In genomic region chr20:13012886-13013285, GRCh38 we compare ENCODE assay signal across 16 cellular contexts. TPM values are rescaled to one million over a fixed set of nuclear protein-coding genes. Genes with fewer than 3 reads are reported as not detected.
"Had no signal": no experiment of that assay in that cellular context is flagged by ENCODE, and none has a peak within 500 bp of the region (broad histone marks: within the 10 kb centered on the region; RNA-seq: fewer than 3 reads in every experiment).

No MANE protein-coding gene starts in this region.

- H3K27me3 ChIP-seq: colonic mucosa, esophagus muscularis mucosa, pancreas, uterus had no signal

- H3K27ac Mint-ChIP-seq: activated CD8-positive, alpha-beta T cell treated with anti-CD3 and anti-CD28 coated beads, Interleukin-2, amount 10 ng/mL, durations not matched to agents 7 days and 5 days; activated naive CD4-positive, alpha-beta T cell treated with anti-CD3 and anti-CD28 coated beads, Interleukin-2, amount 50 U/mL, for 72 hours; stimulated activated effector memory CD8-positive, alpha-beta T cell treated with anti-CD3 and anti-CD28 coated beads, Interleukin-12 subunit alpha, Interleukin-12 subunit beta, amount 100 ng/mL, for 72 hours had no signal

- H3K4me1 Mint-ChIP-seq: stimulated activated effector memory CD8-positive, alpha-beta T cell treated with anti-CD3 and anti-CD28 coated beads, Interleukin-12 subunit alpha, Interleukin-12 subunit beta, amount 100 ng/mL, for 72 hours had no signal

- DNase-seq: activated CD4-positive, alpha-beta T cell treated with anti-CD3 and anti-CD28 coated beads for 48 hours; activated CD8-positive, alpha-beta memory T cell treated with anti-CD3 and anti-CD28 coated beads, Interleukin-2, amount 50 U/mL, for 4 hours; activated CD8-positive, alpha-beta T cell treated with anti-CD3 and anti-CD28 coated beads, Interleukin-2, amount 10 ng/mL, durations not matched to agents 7 days and 5 days; activated effector memory CD4-positive, alpha-beta T cell treated with anti-CD3 and anti-CD28 coated beads, Interleukin-2, amount 50 U/mL, for 16 hours; activated T-cell treated with anti-CD3 and anti-CD28 coated beads, Interleukin-2, amount 50 U/mL, for 48 hours; colonic mucosa; islet precursor cell; pancreas; stimulated activated CD4-positive, alpha-beta T cell treated with anti-CD3 and anti-CD28 coated beads, Interleukin-12 subunit alpha, Interleukin-12 subunit beta, amount 100 ng/mL, for 4 hours; T-helper 2 cell; uterus had no signal

- H3K27ac ChIP-seq: colonic mucosa, esophagus muscularis mucosa, pancreas, thoracic aorta, uterus had no signal

- H3K9me3 ChIP-seq: colonic mucosa, esophagus muscularis mucosa, pancreas, thoracic aorta, uterus had no signal

- H3K36me3 ChIP-seq: colonic mucosa, esophagus muscularis mucosa, pancreas, thoracic aorta, uterus had no signal

- H3K36me3 Mint-ChIP-seq: activated naive CD4-positive, alpha-beta T cell treated with anti-CD3 and anti-CD28 coated beads, Interleukin-2, amount 50 U/mL, for 72 hours; stimulated activated effector memory CD8-positive, alpha-beta T cell treated with anti-CD3 and anti-CD28 coated beads, Interleukin-12 subunit alpha, Interleukin-12 subunit beta, amount 100 ng/mL, for 72 hours had no signal

- H3K4me3 ChIP-seq: colonic mucosa, esophagus muscularis mucosa, pancreas, thoracic aorta, uterus had no signal

- H3K4me3 Mint-ChIP-seq: activated CD8-positive, alpha-beta T cell treated with anti-CD3 and anti-CD28 coated beads, Interleukin-2, amount 10 ng/mL, durations not matched to agents 7 days and 5 days; stimulated activated effector memory CD8-positive, alpha-beta T cell treated with anti-CD3 and anti-CD28 coated beads, Interleukin-12 subunit alpha, Interleukin-12 subunit beta, amount 100 ng/mL, for 72 hours had no signal

RNA-seq across cellular contexts. Expression of gene SPTLC3, which starts 4.1 kb away (rescaled TPM):
- polyA plus RNA-seq: neural cell had no signal
